Comparison of ENCODE assay signal across 19 cellular contexts in the genomic region with DNA sequence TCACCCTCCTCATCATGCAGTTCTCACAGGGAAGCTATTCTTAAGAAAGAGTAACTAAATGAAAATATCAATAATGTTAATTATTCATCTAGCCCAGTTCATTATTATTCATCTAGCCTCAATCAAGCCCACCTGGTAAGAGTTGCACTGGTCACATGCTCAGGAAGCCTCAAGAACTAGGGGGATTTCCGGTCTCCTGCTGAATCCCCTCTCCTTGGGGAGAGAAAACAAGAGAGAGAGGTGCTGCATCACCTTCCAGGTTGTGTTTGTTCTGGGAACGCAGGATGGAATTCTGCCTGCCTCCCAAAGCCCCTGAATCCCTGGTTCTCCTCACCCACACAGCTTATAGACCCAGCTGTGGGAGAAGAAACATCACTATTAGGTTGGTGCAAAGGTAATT.
"Had no signal": no experiment of that assay in that cellular context is flagged by ENCODE, and none has a peak within 500 bp of the region (broad histone marks: within the 10 kb centered on the region; RNA-seq: fewer than 3 reads in every experiment).

No MANE protein-coding gene starts in this region.

- H3K9me3 ChIP-seq: SJCRH30 had no signal

- FAIRE-seq: HepG2, RCC 7860 had no signal

- H3K27ac ChIP-seq: KMS-11, SJCRH30 had no signal

- H3K9ac ChIP-seq: KMS-11 had no signal

- H3K4me2 ChIP-seq: KMS-11 had no signal

- H3K36me3 ChIP-seq: SJCRH30 had no signal

- ATAC-seq: HepG2, SK-N-SH treated with all-trans-retinoic acid at 6 μM for 48 hours had no signal

- H3K4me3 ChIP-seq: SJCRH30 had no signal

- H3K4me1 ChIP-seq: SJCRH30 had no signal

- DNase-seq: IMR-90, Kasumi-1, MM.1S, NCI-H1092 treated with DMSO at 0.1 percent for 48 hours, NCI-H1436, NCI-H187, NCI-H2029, NCI-H2081 treated with DMSO at 0.1 percent for 48 hours, NCI-H2171, NCI-H345, NCI-H524, NCI-H526 treated with DMSO at 0.1 percent for 48 hours, NCI-H774, SHP77, SJCRH30 had no signal
